10 cellular contexts compared by ENCODE assay signal in genomic region chr2:44087714-44088092, GRCh38.
A peak's percentile ranks its signal among the peaks of the same experiment; 100 is the strongest.
DNase-seq lines count a peak whose midpoint lies in the region; ATAC-seq and TF ChIP-seq lines count a peak whose summit lies in the region.
"Had no signal": no experiment of that assay in that cellular context is flagged by ENCODE, and none has a peak within 500 bp of the region (broad histone marks: within the 10 kb centered on the region; RNA-seq: fewer than 3 reads in every experiment).

No MANE protein-coding gene starts in this region.

- H3K36me3 ChIP-seq in body of pancreas (replicated peaks in 1 of 2; ENCODE audit: insufficient read depth in 1 of 2, low read depth in 2 of 2): no peaks in the 10 kb centered on the region
- no peaks in the 10 kb centered on the region for H3K36me3 ChIP-seq in tibial artery

- H3K4me3 ChIP-seq in body of pancreas (no peak overlapping the region), tibial artery (peak overlapping the region; percentile 41 to 53)
- H3K4me3 ChIP-seq: lung had no signal

- no peaks in the 10 kb centered on the region for H3K9me3 Mint-ChIP-seq in activated T-cell treated with anti-CD3 and anti-CD28 coated beads, Interleukin-2, amount 50 U/mL, for 4 hours
- H3K9me3 Mint-ChIP-seq in mesothelial cell of epicardium: no peaks in the 10 kb centered on the region

- no peaks in the 10 kb centered on the region for H3K36me3 Mint-ChIP-seq in activated T-cell treated with anti-CD3 and anti-CD28 coated beads, Interleukin-2, amount 50 U/mL, for 4 hours (ENCODE audit: insufficient read depth)
- no peaks in the 10 kb centered on the region for H3K36me3 Mint-ChIP-seq in mesothelial cell of epicardium

- peaks cover 15% of the 10 kb centered on the region for H3K4me1 ChIP-seq in body of pancreas
- H3K4me1 ChIP-seq in tibial artery: peaks cover 0 to 17% (median 13%) of the 10 kb centered on the region in 4 donors

- H3K4me1 Mint-ChIP-seq in activated T-cell treated with anti-CD3 and anti-CD28 coated beads, Interleukin-2, amount 50 U/mL, for 4 hours (ENCODE audit: low read depth): peaks cover 12% of the 10 kb centered on the region
- peaks cover 6% of the 10 kb centered on the region for H3K4me1 Mint-ChIP-seq in mesothelial cell of epicardium

- no peaks in the 10 kb centered on the region for H3K27me3 ChIP-seq in body of pancreas
- H3K27me3 ChIP-seq in tibial artery: no peaks in the 10 kb centered on the region

- ATAC-seq in activated T-cell treated with anti-CD3 and anti-CD28 coated beads, Interleukin-2, amount 50 U/mL, for 4 hours: no peak
- ATAC-seq in body of pancreas (peak; percentile 12), HG02852 (IDR thresholded peaks at IDR 0.05; ENCODE audit: unreplicated experiment) (no peak)

- no peaks in the 10 kb centered on the region for H3K27me3 Mint-ChIP-seq in activated T-cell treated with anti-CD3 and anti-CD28 coated beads, Interleukin-2, amount 50 U/mL, for 4 hours (ENCODE audit: low read depth)
- H3K27me3 Mint-ChIP-seq in mesothelial cell of epicardium (ENCODE audit: low read depth): no peaks in the 10 kb centered on the region

- H3K27ac ChIP-seq in body of pancreas: peak overlapping the region in 3 of 4 donors; percentile 59 to 64 (median 63)
- peak overlapping the region; percentile 68 to 85 for H3K27ac ChIP-seq in tibial artery
- H3K27ac ChIP-seq: C4-2B had no signal

- H3K4me3 Mint-ChIP-seq in activated T-cell treated with anti-CD3 and anti-CD28 coated beads, Interleukin-2, amount 50 U/mL, for 4 hours: peak overlapping the region; percentile 79
- H3K4me3 Mint-ChIP-seq in mesothelial cell of epicardium: peak overlapping the region; percentile 70

- no peak overlapping the region for H3K27ac Mint-ChIP-seq in mesothelial cell of epicardium

- H3K9me3 ChIP-seq in body of pancreas (no peaks in the 10 kb centered on the region), tibial artery (no peaks in the 10 kb centered on the region)

- intact Hi-C loops in body of pancreas (cut with DNase I) (no loop called here), tibial artery (cut with DNase I; ENCODE audit: low total_unique reads) (loop anchor here (5.0 to 10.0 kb wide), 2 partner anchors 77 to 205 kb away; partner anchors contain the start of gene PPM1B)

- TF ChIP-seq CTCF in body of pancreas (IDR thresholded peaks at IDR 0.05): no peak
- TF ChIP-seq CTCF in mesothelial cell of epicardium (IDR thresholded peaks at IDR 0.05; ENCODE audit: unreplicated experiment): no peak
- no peak for TF ChIP-seq CTCF in tibial artery (IDR thresholded peaks at IDR 0.05)

- WGBS in body of pancreas, 2 donors: 44 to 59% methylated on average over 4 of the region's 4 CpGs

- no peak for TF ChIP-seq POLR2A in body of pancreas (IDR thresholded peaks at IDR 0.05)

- no peak for DNase-seq in activated T-cell treated with anti-CD3 and anti-CD28 coated beads, Interleukin-2, amount 50 U/mL, for 4 hours
- DNase-seq in activated T-cell treated with anti-CD3 and anti-CD28 coated beads for 4 hours: no peak
- peak in 1 of 4 donors; percentile 13 for DNase-seq in body of pancreas
- DNase-seq in mesothelial cell of epicardium (ENCODE audit: low spot score in 2 of 2, unreplicated experiment in 2 of 2): no peak
- no peak for DNase-seq in tibial artery
- no peak for DNase-seq in globus pallidus (ENCODE audit: low spot score)
- DNase-seq in RPMI8226: no peak

Comparison
In these comparisons a context has a peak if more than half of its experiments do, and no peak if none do; other contexts are left out.
1. H3K4me3 ChIP-seq: peak in tibial artery (2 of 2); none in body of pancreas (0 of 2).